ENCODE assay signal across 7 cellular contexts in the genomic region with DNA sequence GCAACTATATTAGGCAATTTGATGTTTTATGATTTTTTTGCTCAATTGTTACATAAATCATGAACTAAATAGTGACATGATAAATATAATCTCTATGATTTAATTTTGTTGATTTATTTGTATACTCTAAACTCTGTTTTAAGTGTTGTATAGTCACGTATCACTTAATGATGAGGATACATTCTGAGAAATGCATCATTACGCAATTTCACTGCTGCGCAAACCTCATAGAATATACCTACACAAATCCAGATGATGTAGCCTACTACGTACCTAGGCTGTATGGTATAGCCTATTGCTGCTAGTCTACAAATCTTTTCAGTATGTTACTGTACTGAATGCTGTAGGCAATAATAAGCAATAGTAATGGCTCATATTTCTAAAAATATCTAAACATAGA.
"Had no signal": no experiment of that assay in that cellular context is flagged by ENCODE, and none has a peak within 500 bp of the region (broad histone marks: within the 10 kb centered on the region; RNA-seq: fewer than 3 reads in every experiment).

No MANE protein-coding gene starts in this region.

- H3K4me3 Mint-ChIP-seq: GM23338, IgD-negative memory B cell had no signal

- H3K4me1 Mint-ChIP-seq: GM23338, IgD-negative memory B cell had no signal

- H3K4me3 ChIP-seq: GM23338, HAP-1, K562 had no signal

- H3K4me2 ChIP-seq: GM23338 had no signal

- H3K9me3 Mint-ChIP-seq: GM23338 had no signal

- H3K4me1 ChIP-seq: HAP-1 had no signal

- H3K36me3 ChIP-seq: HAP-1 had no signal

- H3K27ac Mint-ChIP-seq: GM23338, IgD-negative memory B cell had no signal

- FAIRE-seq: K562 had no signal

- DNase-seq: H7, KG1 had no signal

- H3K9me3 ChIP-seq: HAP-1 had no signal

- H3K36me3 Mint-ChIP-seq: IgD-negative memory B cell had no signal

- ATAC-seq: GM23338, K562 had no signal

- H3K27ac ChIP-seq: HL-60 had no signal

- H3K27me3 Mint-ChIP-seq: IgD-negative memory B cell had no signal

- H2AFZ ChIP-seq: GM23338 had no signal
